17 cellular contexts compared by ENCODE assay signal in the genomic region with DNA sequence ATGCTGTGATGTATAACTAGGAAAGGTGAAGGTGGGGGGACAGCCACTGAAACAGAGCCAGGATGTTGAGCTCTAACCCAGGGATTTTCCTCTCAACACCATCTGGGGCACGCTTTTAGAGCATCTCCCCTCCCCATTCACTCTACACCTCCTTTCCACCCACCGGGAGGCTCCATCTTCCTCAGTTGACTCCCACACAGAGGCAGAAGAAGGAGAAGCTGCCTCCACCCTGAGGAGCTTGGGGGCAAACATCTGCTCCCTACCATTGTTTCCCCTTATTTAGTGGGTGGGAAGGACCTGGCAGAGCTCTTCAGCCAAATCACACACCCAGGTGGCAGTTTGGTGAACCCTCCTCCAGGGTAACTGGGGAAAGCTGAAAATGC. TPM values are rescaled to one million over a fixed set of nuclear protein-coding genes. Genes with fewer than 3 reads are reported as not detected.
DNase-seq lines count a peak whose midpoint lies in the region; TF ChIP-seq lines count a peak whose summit lies in the region.
"Had no signal": no experiment of that assay in that cellular context is flagged by ENCODE, and none has a peak within 500 bp of the region (broad histone marks: within the 10 kb centered on the region; RNA-seq: fewer than 3 reads in every experiment).

No MANE protein-coding gene starts in this region.

- peak overlapping the region; percentile 87 for H2BK15ac ChIP-seq in neuronal stem cell (ENCODE audit: low read length)

- H3K9me3 ChIP-seq in HEK293 (ENCODE audit: control insufficient read depth, insufficient read depth, low read depth, low read length) (no peaks in the 10 kb centered on the region), neuronal stem cell (replicated peaks in 1 of 2; ENCODE audit: control insufficient read depth in 2 of 2, insufficient read depth in 1 of 2, low read depth in 1 of 2, low read length in 2 of 2) (no peaks in the 10 kb centered on the region), WERI-Rb-1 (ENCODE audit: severe bottlenecking) (no peaks in the 10 kb centered on the region), suprapubic skin (no peaks in the 10 kb centered on the region)

- H2BK12ac ChIP-seq in neuronal stem cell (ENCODE audit: low read length) = peak overlapping the region; percentile 25

- no peak overlapping the region for H3K4ac ChIP-seq in neuronal stem cell (ENCODE audit: low read length)

- no peak overlapping the region for H3K14ac ChIP-seq in neuronal stem cell (ENCODE audit: low read length)

- POLR2A ChIA-PET in HEK293 (lab: Yijun Ruan, JAX) = no interaction called here

- H3K18ac ChIP-seq in neuronal stem cell (ENCODE audit: low read length) = peak overlapping the region; percentile 79

- H3K27ac ChIP-seq in HEK293 (ENCODE audit: extremely low read depth, low read depth, low read length) (no peak overlapping the region), neuronal stem cell (replicated peaks; ENCODE audit: low read length) (no peak overlapping the region), WERI-Rb-1 (no peak overlapping the region), suprapubic skin (no peak overlapping the region)
- H3K27ac ChIP-seq: KMS-11 had no signal

- peaks cover 11% of the 10 kb centered on the region for H3K4me1 ChIP-seq in HEK293 (ENCODE audit: control insufficient read depth, insufficient read depth, low read length)
- H3K4me1 ChIP-seq in neuronal stem cell (ENCODE audit: control insufficient read depth in 2 of 2, insufficient read depth in 1 of 2, low read depth in 1 of 2, low read length in 2 of 2) = peaks cover 36 to 59% of the 10 kb centered on the region in 2 donors
- peaks cover 12% of the 10 kb centered on the region for H3K4me1 ChIP-seq in suprapubic skin

- peak overlapping the region; percentile 43 for H2AK5ac ChIP-seq in neuronal stem cell (ENCODE audit: low read depth, low read length)

- H3K23ac ChIP-seq in neuronal stem cell (ENCODE audit: low read depth, low read length, poor library complexity) = no peak overlapping the region

- H2BK120ac ChIP-seq in neuronal stem cell (ENCODE audit: low read depth, low read length) = no peak overlapping the region

- no peak overlapping the region for H4K8ac ChIP-seq in neuronal stem cell (ENCODE audit: low read depth, low read length)

- H3K4me3 ChIP-seq in HEK293 (ENCODE audit: low read depth, low read length) (no peak overlapping the region), neuronal stem cell (ENCODE audit: low read length in 2 of 2) (no peak overlapping the region), WERI-Rb-1 (ENCODE audit: low read depth, low read length) (no peak overlapping the region), suprapubic skin (no peak overlapping the region)

- TF ChIP-seq POLR2A in suprapubic skin (IDR thresholded peaks at IDR 0.05) = no peak

- H3K27me3 ChIP-seq in neuronal stem cell (ENCODE audit: control insufficient read depth in 3 of 3, insufficient read depth in 3 of 3, low read depth in 1 of 3, low read length in 3 of 3) (no peaks in the 10 kb centered on the region), WERI-Rb-1 (ENCODE audit: insufficient read depth, low read depth, severe bottlenecking) (no peaks in the 10 kb centered on the region), suprapubic skin (no peaks in the 10 kb centered on the region)

- DNase-seq in D341Med (ENCODE audit: low spot score) (peak; percentile 12), NCI-H69 (lab: John Stamatoyannopoulos, UW) (peak; percentile 98), neuronal stem cell (ENCODE audit: low spot score) (no peak), WERI-Rb-1 (no peak), suprapubic skin (ENCODE audit: low spot score in 2 of 2) (no peak)
- DNase-seq in activated naive CD4-positive, alpha-beta T cell (lab: John Stamatoyannopoulos, UW) = no peak
- DNase-seq: ACHN; AML-193; CD4-positive, alpha-beta T cell; DMS79 treated with DMSO at 0.1 percent for 48 hours; NCI-H446 treated with DMSO at 0.1 percent for 48 hours; NCI-H82; SHP77; T-helper 1 cell had no signal

- H3K79me1 ChIP-seq in neuronal stem cell (ENCODE audit: low read depth, low read length) = no peaks in the 10 kb centered on the region

- H4K91ac ChIP-seq in neuronal stem cell (ENCODE audit: low read depth, low read length, poor library complexity) = no peak overlapping the region

- H2BK5ac ChIP-seq in neuronal stem cell (ENCODE audit: low read length) = no peak overlapping the region

- TF ChIP-seq CTCF in HEK293 (tag by site-specific recombination; IDR thresholded peaks at IDR 0.05) (no peak), WERI-Rb-1 (IDR thresholded peaks at IDR 0.05; ENCODE audit: low read depth, low read length) (no peak), suprapubic skin (IDR thresholded peaks at IDR 0.05) (no peak)

- H3K9ac ChIP-seq in neuronal stem cell (ENCODE audit: low read depth, low read length, poor library complexity) = no peak overlapping the region
- H3K9ac ChIP-seq: KMS-11 had no signal

- CTCF ChIA-PET in HEK293 (lab: Yijun Ruan, JAX) = interaction anchor here (0.6 to 1.6 kb wide), 8 partner anchors 9 to 118 kb away, joined by 3 to 5 read pairs (median 3); partner anchors contain the start of gene CECR2

- no peak overlapping the region for H3K4me2 ChIP-seq in neuronal stem cell (ENCODE audit: insufficient read depth, low read length, poor library complexity, severe bottlenecking)
- H3K4me2 ChIP-seq: KMS-11 had no signal

- no CpG with 5 or more reads among the region's 2 CpGs for WGBS in neuronal stem cell (ENCODE audit: extremely low coverage in 2 of 2, insufficient read length in 2 of 2, insufficient replicate concordance in 1 of 2), 2 donors
- 45% methylated on average over 2 of the region's 2 CpGs for WGBS in suprapubic skin

- no peaks in the 10 kb centered on the region for H3K36me3 ChIP-seq in HEK293 (ENCODE audit: control insufficient read depth in 2 of 2, insufficient read depth in 1 of 2, low read length in 2 of 2)
- no peaks in the 10 kb centered on the region for H3K36me3 ChIP-seq in neuronal stem cell (replicated peaks in 1 of 2; ENCODE audit: control insufficient read depth in 2 of 2, insufficient read depth in 2 of 2, low read length in 2 of 2)
- H3K36me3 ChIP-seq in WERI-Rb-1 = no peaks in the 10 kb centered on the region
- no peaks in the 10 kb centered on the region for H3K36me3 ChIP-seq in suprapubic skin

- H2AFZ ChIP-seq in neuronal stem cell (ENCODE audit: low read length) = no peak overlapping the region

- no peak for TF ChIP-seq EP300 in suprapubic skin (IDR thresholded peaks at IDR 0.05)

TF ChIP-seq in HEK293, 187 proteins besides CTCF, POLR2A, EP300 and RAD21:
- TF ChIP-seq ZFHX2 (tag by site-specific recombination; conservative IDR thresholded peaks at IDR 0.05) (peak; percentile 94), ZSCAN4 (tag by site-specific recombination; IDR thresholded peaks at IDR 0.05) (no peak), EGR2 (tag by site-specific recombination; IDR thresholded peaks at IDR 0.05; ENCODE audit: low read depth) (peak; percentile 89)

RNA-seq across cellular contexts. Expression of gene ADA2, which starts 50.0 kb away (rescaled TPM):
- 35.3 TPM for polyA plus RNA-seq in neuronal stem cell (2013, experiment 1 of 2)
- 35.4 TPM for polyA plus RNA-seq in neuronal stem cell (2013, experiment 2 of 2)
- 1 to 10 TPM in 3 of 4 donors, under 1 TPM in 1; 0.98 to 7.6 (median 6.4) TPM for total RNA-seq in suprapubic skin
- total RNA-seq: G401 had no signal

Comparison
In these comparisons a context has a peak if more than half of its experiments do, and no peak if none do; other contexts are left out.
1. DNase-seq: peak in D341Med (single experiment) and NCI-H69 (single experiment); none in neuronal stem cell (single experiment), activated naive CD4-positive, alpha-beta T cell (0 of 4), WERI-Rb-1 (single experiment) and suprapubic skin (0 of 2).